ENCODE assay signal across 8 cellular contexts in the genomic region with DNA sequence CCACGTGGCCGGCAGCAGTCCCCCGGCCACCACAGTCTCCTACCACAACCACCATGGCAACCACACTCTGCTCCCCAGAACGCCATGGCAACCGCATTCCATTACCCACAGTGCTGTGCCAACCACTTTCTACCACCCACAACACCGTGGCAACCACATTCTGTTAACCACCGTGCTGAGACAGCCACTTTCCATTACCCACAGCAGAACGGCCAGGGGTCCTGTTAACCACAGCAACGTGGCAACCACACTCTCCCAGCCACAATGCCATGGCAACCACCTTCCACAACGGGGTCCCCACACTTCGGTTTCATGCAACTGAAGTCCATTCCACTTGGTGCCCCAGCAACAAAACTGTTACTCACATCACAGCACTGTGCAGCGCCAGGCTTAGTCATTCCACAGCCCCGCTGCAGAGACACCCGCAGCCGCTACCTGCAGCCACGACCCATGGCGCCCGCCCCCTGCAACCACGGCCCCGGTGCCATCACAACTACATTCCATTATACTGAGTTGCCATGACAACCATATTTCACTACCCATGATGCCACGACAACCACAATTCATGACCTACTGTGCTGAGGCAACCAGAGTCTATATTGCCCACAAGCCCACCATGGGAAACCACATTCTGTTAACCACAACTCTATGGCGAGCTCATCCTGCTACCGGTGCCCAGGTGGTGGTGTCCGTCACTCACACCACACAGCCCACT.
DNase-seq lines count a peak whose midpoint lies in the region; ATAC-seq and TF ChIP-seq lines count a peak whose summit lies in the region.

No MANE protein-coding gene starts in this region.

- no peak for TF ChIP-seq CTCF in astrocyte of the cerebellum (IDR thresholded peaks at IDR 0.05; ENCODE audit: low read depth, low read length, missing control alignments)

- peaks cover 31% of the 10 kb centered on the region for H3K27me3 Mint-ChIP-seq in T-helper 2 cell treated with Interferon-gamma antibody and Interleukin-4, amounts not matched to agents 5 μg/mL and 100 μg/mL, for 36 hours (ENCODE audit: low read depth)

- peak; percentile 69 for DNase-seq in stimulated activated naive CD4-positive, alpha-beta T cell treated with Interleukin-2 at 50 U/mL for 16 hours (lab: John Stamatoyannopoulos, UW)
- DNase-seq in stimulated activated naive CD4-positive, alpha-beta T cell (lab: John Stamatoyannopoulos, UW) = no peak
- peak; percentile 74 for DNase-seq in T-helper 2 cell treated with Interferon-gamma antibody and Interleukin-4, amounts not matched to agents 5 μg/mL and 100 μg/mL, for 36 hours (ENCODE audit: low spot score)
- DNase-seq in astrocyte of the cerebellum (ENCODE audit: low read depth) (peak; percentile 93), posterior cingulate gyrus (peak in 8 of 10 donors; percentile 39 to 94 (median 70)), AML-193 (lab: John Stamatoyannopoulos, UW) (no peak), NCI-H526 (lab: John Stamatoyannopoulos, UW) (no peak)

- no peak for ATAC-seq in HG03571 (IDR thresholded peaks at IDR 0.05; ENCODE audit: unreplicated experiment)

- H3K9me3 Mint-ChIP-seq in T-helper 2 cell treated with Interferon-gamma antibody and Interleukin-4, amounts not matched to agents 5 μg/mL and 100 μg/mL, for 36 hours = no peaks in the 10 kb centered on the region

- peaks cover 8% of the 10 kb centered on the region for H3K4me1 Mint-ChIP-seq in T-helper 2 cell treated with Interferon-gamma antibody and Interleukin-4, amounts not matched to agents 5 μg/mL and 100 μg/mL, for 36 hours (ENCODE audit: low read depth)

- H3K4me3 Mint-ChIP-seq in T-helper 2 cell treated with Interferon-gamma antibody and Interleukin-4, amounts not matched to agents 5 μg/mL and 100 μg/mL, for 36 hours = peak overlapping the region; percentile 58

- H3K4me3 ChIP-seq in astrocyte of the cerebellum (ENCODE audit: low read depth, low read length) = no peak overlapping the region

- in situ Hi-C loops in astrocyte of the cerebellum (cut with HindIII; ENCODE audit: low sequenced_read_pairs) = no loop called here

- peaks cover 3% of the 10 kb centered on the region for H3K36me3 Mint-ChIP-seq in T-helper 2 cell treated with Interferon-gamma antibody and Interleukin-4, amounts not matched to agents 5 μg/mL and 100 μg/mL, for 36 hours (ENCODE audit: low read depth)

- intact Hi-C loops in posterior cingulate gyrus (cut with DNase I) = no loop called here

- H3K27ac Mint-ChIP-seq in T-helper 2 cell treated with Interferon-gamma antibody and Interleukin-4, amounts not matched to agents 5 μg/mL and 100 μg/mL, for 36 hours = peak overlapping the region; percentile 83

Comparison
In these comparisons a context has a peak if more than half of its experiments do, and no peak if none do; other contexts are left out.
1. DNase-seq: peak in stimulated activated naive CD4-positive, alpha-beta T cell treated with Interleukin-2 at 50 U/mL for 16 hours (single experiment), T-helper 2 cell treated with Interferon-gamma antibody and Interleukin-4, amounts not matched to agents 5 μg/mL and 100 μg/mL, for 36 hours (single experiment), astrocyte of the cerebellum (single experiment) and posterior cingulate gyrus (8 of 10); none in stimulated activated naive CD4-positive, alpha-beta T cell (0 of 6), AML-193 (0 of 2) and NCI-H526 (0 of 2).